ENCODE assay signal across 14 cellular contexts in genomic region chr10:107708981-107709380, GRCh38.
DNase-seq lines count a peak whose midpoint lies in the region; ATAC-seq and TF ChIP-seq lines count a peak whose summit lies in the region.
"Had no signal": no experiment of that assay in that cellular context is flagged by ENCODE, and none has a peak within 500 bp of the region (broad histone marks: within the 10 kb centered on the region; RNA-seq: fewer than 3 reads in every experiment).

No MANE protein-coding gene starts in this region.

- H3K4me2 ChIP-seq in PC-3 (ENCODE audit: low read length), result no peak overlapping the region

- no peak overlapping the region for H3K4me3 ChIP-seq in PC-3 (ENCODE audit: low read length)
- H3K4me3 ChIP-seq in fibroblast of mammary gland (ENCODE audit: control insufficient read depth, low read depth, low read length), result no peak overlapping the region
- H3K4me3 ChIP-seq in left lung, result no peak overlapping the region
- no peak overlapping the region for H3K4me3 ChIP-seq in Peyer's patch

- H3K79me2 ChIP-seq in PC-3 (ENCODE audit: low read length), result no peaks in the 10 kb centered on the region

- H3K9me2 ChIP-seq in PC-3 (replicated peaks; ENCODE audit: low read length), result no peaks in the 10 kb centered on the region

- H3K9me3 ChIP-seq in PC-3 (ENCODE audit: low read length), result no peaks in the 10 kb centered on the region
- no peaks in the 10 kb centered on the region for H3K9me3 ChIP-seq in left lung
- H3K9me3 ChIP-seq in Peyer's patch, result no peaks in the 10 kb centered on the region

- H4K20me1 ChIP-seq in PC-3 (ENCODE audit: low read length), result no peaks in the 10 kb centered on the region

- H3K27ac ChIP-seq in PC-3 (ENCODE audit: low read length) (no peak overlapping the region), left lung (no peak overlapping the region), Peyer's patch (no peak overlapping the region)

- ATAC-seq in PC-3, result peak; percentile 99
- ATAC-seq in left lung, result no peak

- H3K9me3 Mint-ChIP-seq in glutamatergic neuron (ENCODE audit: unreplicated experiment), result no peaks in the 10 kb centered on the region

- intact Hi-C loops in PC-3 (cut with micrococcal nuclease), result loop anchor here (2.0 to 10.0 kb wide), 4 partner anchors 18 to 304 kb away; no protein-coding TSS in a partner anchor
- intact Hi-C loops in left lung (cut with DNase I), result no loop called here

- no TSS peak for BruUV-seq in PC-3 (replicated peaks; lab: Mats Ljungman, UMichigan)

- no peak overlapping the region for H3K4me3 Mint-ChIP-seq in glutamatergic neuron (ENCODE audit: unreplicated experiment)
- H3K4me3 Mint-ChIP-seq: CD4-positive, alpha-beta memory T cell; H9; HFFc6 had no signal

- no peaks in the 10 kb centered on the region for H3K36me3 Mint-ChIP-seq in glutamatergic neuron (ENCODE audit: unreplicated experiment)
- H3K36me3 Mint-ChIP-seq: CD4-positive, alpha-beta memory T cell had no signal

- H3K4me1 Mint-ChIP-seq in glutamatergic neuron (ENCODE audit: low read depth, unreplicated experiment), result peaks cover 4% of the 10 kb centered on the region
- H3K4me1 Mint-ChIP-seq: CD4-positive, alpha-beta memory T cell; H9 had no signal

- TF ChIP-seq POLR2A in Peyer's patch (IDR thresholded peaks at IDR 0.05), result no peak

- H3F3A ChIP-seq in PC-3 (ENCODE audit: low read length, unreplicated experiment), result no peaks in the 10 kb centered on the region

- H3K27ac Mint-ChIP-seq in glutamatergic neuron (ENCODE audit: unreplicated experiment), result no peak overlapping the region
- H3K27ac Mint-ChIP-seq: CD4-positive, alpha-beta memory T cell; H9; HFFc6 had no signal

- H2AFZ ChIP-seq in PC-3 (ENCODE audit: low read length), result no peak overlapping the region

- TF ChIP-seq CTCF in PC-3 (conservative IDR thresholded peaks at IDR 0.05; ENCODE audit: low read depth, low read length) (no peak), fibroblast of mammary gland (conservative IDR thresholded peaks at IDR 0.05; ENCODE audit: control insufficient read depth, insufficient read depth, low read depth, low read length) (no peak), left lung (IDR thresholded peaks at IDR 0.05) (no peak), Peyer's patch (IDR thresholded peaks at IDR 0.05) (no peak), glutamatergic neuron (IDR thresholded peaks at IDR 0.05; ENCODE audit: partially characterized antibody, unreplicated experiment) (no peak)

- CTCF ChIA-PET in PC-3 (lab: Charles Lee), result no interaction called here

- peaks cover 5% of the 10 kb centered on the region; the same call in 1 of the 2 replicates for H3K4me1 ChIP-seq in PC-3 (ENCODE audit: insufficient read depth, low read length)
- H3K4me1 ChIP-seq in left lung, result no peaks in the 10 kb centered on the region
- no peaks in the 10 kb centered on the region for H3K4me1 ChIP-seq in Peyer's patch

- H3K27me3 ChIP-seq in PC-3 (ENCODE audit: low read length) (no peaks in the 10 kb centered on the region), left lung (no peaks in the 10 kb centered on the region), Peyer's patch (no peaks in the 10 kb centered on the region)

- POLR2A ChIA-PET in PC-3 (lab: Charles Lee; ENCODE audit: unreplicated experiment), result no interaction called here

- H3K36me3 ChIP-seq in PC-3 (ENCODE audit: low read depth, low read length) (no peaks in the 10 kb centered on the region), left lung (no peaks in the 10 kb centered on the region), Peyer's patch (no peaks in the 10 kb centered on the region)

- peak; percentile 5 for DNase-seq in HCEC 1CT
- peak; percentile 57 for DNase-seq in PC-3
- DNase-seq in fibroblast of mammary gland (ENCODE audit: low read depth), result peak; percentile 3
- no peak for DNase-seq in left lung
- DNase-seq in Peyer's patch, result no peak
- no peak for DNase-seq in glutamatergic neuron
- DNase-seq: C1 segment of cervical spinal cord; Calu3; CD4-positive, alpha-beta memory T cell; COR-L47; DMS53; DMS79 treated with DMSO at 0.1 percent for 48 hours; H9; HFFc6 had no signal

- no peaks in the 10 kb centered on the region for H3K27me3 Mint-ChIP-seq in glutamatergic neuron (ENCODE audit: unreplicated experiment)
- H3K27me3 Mint-ChIP-seq: CD4-positive, alpha-beta memory T cell had no signal

- no peak overlapping the region for H3K9ac ChIP-seq in PC-3 (ENCODE audit: low read length)

Comparison
In these comparisons a context has a peak if more than half of its experiments do, and no peak if none do; other contexts are left out.
1. DNase-seq: peak in HCEC 1CT (single experiment), PC-3 (single experiment) and fibroblast of mammary gland (single experiment); none in left lung (0 of 2), Peyer's patch (0 of 3) and glutamatergic neuron (single experiment).